In the genomic region with DNA sequence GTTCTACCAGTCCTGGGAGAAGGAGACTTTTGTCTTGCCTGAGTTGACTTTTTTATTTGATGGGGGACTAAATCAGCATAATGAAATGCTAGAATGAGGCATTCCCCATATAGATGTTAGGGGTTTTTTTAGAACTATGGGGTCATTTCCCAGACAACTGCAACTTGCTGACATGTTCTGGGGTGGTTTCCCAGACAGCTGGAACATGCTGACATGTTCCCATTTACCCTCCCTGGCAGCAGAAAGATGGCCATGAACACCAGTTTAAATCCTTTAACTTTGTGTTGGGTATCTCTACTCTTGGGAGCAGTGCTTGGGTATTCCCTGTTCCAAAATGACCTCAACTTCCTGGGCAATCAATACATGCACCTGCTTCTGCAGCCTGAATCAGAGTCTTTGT, we compare ENCODE assay signal across 33 cellular contexts.
"Had no signal": no experiment of that assay in that cellular context is flagged by ENCODE, and none has a peak within 500 bp of the region (broad histone marks: within the 10 kb centered on the region; RNA-seq: fewer than 3 reads in every experiment).

No MANE protein-coding gene starts in this region.

- H3K9me3 Mint-ChIP-seq: activated CD8-positive, alpha-beta T cell treated with anti-CD3 and anti-CD28 coated beads for 36 hours; activated T-cell treated with anti-CD3 and anti-CD28 coated beads, Interleukin-2, amount 50 U/mL, for 4 hours; activated T-helper 17 cell treated with anti-CD3 and anti-CD28 coated beads, Interleukin-2, amount 50 U/mL, for 72 hours; effector memory CD8-positive, alpha-beta T cell; T-helper 2 cell treated with Interferon-gamma antibody and Interleukin-4, amounts not matched to agents 5 μg/mL and 100 μg/mL, for 36 hours had no signal

- FAIRE-seq: astrocyte, colon had no signal

- DNase-seq: activated CD4-positive, alpha-beta T cell treated with anti-CD3 and anti-CD28 coated beads for 48 hours; activated CD4-positive, alpha-beta T cell treated with anti-CD3 and anti-CD28 coated beads, Interleukin-2, amount 50 U/mL, for 1 hour; activated CD4-positive, alpha-beta T cell treated with anti-CD3 and anti-CD28 coated beads, Interleukin-2, amount 50 U/mL, for 48 hours; activated CD8-positive, alpha-beta memory T cell treated with anti-CD3 and anti-CD28 coated beads for 24 hours; activated CD8-positive, alpha-beta T cell treated with anti-CD3 and anti-CD28 coated beads for 36 hours; activated effector memory CD4-positive, alpha-beta T cell treated with Interleukin-2 at 50 U/mL for 16 hours; activated gamma-delta T cell treated with Interleukin-2 at 50 U/mL for 16 hours; activated naive CD4-positive, alpha-beta T cell treated with anti-CD3 and anti-CD28 coated beads, Interleukin-2, amount 50 U/mL, for 16 hours; activated naive CD4-positive, alpha-beta T cell treated with Interleukin-2 at 50 U/mL for 16 hours; activated T-cell treated with anti-CD3 and anti-CD28 coated beads, Interleukin-2, amount 50 U/mL, for 4 hours; amniotic stem cell; anterior cingulate cortex; brain microvascular endothelial cell; caudate nucleus; cortex of kidney; dermis blood vessel endothelial cell; effector CD4-positive, alpha-beta T cell; effector memory CD8-positive, alpha-beta T cell; erythroblast; foreskin keratinocyte; gastrocnemius medialis; glutamatergic neuron; T-helper 1 cell; T-helper 17 cell; T1000 had no signal

- H3K4me1 ChIP-seq: foreskin keratinocyte, gastrocnemius medialis had no signal

- H3K27ac Mint-ChIP-seq: activated CD8-positive, alpha-beta T cell treated with anti-CD3 and anti-CD28 coated beads for 36 hours; activated naive CD8-positive, alpha-beta T cell; activated T-helper 17 cell treated with anti-CD3 and anti-CD28 coated beads, Interleukin-2, amount 50 U/mL, for 72 hours; effector memory CD8-positive, alpha-beta T cell; T-helper 17 cell; T-helper 2 cell treated with Interferon-gamma antibody and Interleukin-4, amounts not matched to agents 5 μg/mL and 100 μg/mL, for 36 hours; WTC11 had no signal

- ATAC-seq: activated CD8-positive, alpha-beta T cell treated with anti-CD3 and anti-CD28 coated beads for 36 hours; activated T-cell treated with anti-CD3 and anti-CD28 coated beads, Interleukin-2, amount 50 U/mL, for 4 hours; activated T-helper 17 cell treated with anti-CD3 and anti-CD28 coated beads, Interleukin-2, amount 50 U/mL, for 72 hours; effector memory CD8-positive, alpha-beta T cell; foreskin keratinocyte; gastrocnemius medialis; T-helper 17 cell; WTC11 had no signal

- H3K27me3 ChIP-seq: brain microvascular endothelial cell, gastrocnemius medialis had no signal

- H3K36me3 Mint-ChIP-seq: activated naive CD8-positive, alpha-beta T cell; WTC11 had no signal

- H3K36me3 ChIP-seq: brain microvascular endothelial cell, esophagus muscularis mucosa, gastrocnemius medialis had no signal

- H3K4me1 Mint-ChIP-seq: activated T-helper 17 cell treated with anti-CD3 and anti-CD28 coated beads, Interleukin-2, amount 50 U/mL, for 72 hours; T-helper 17 cell; WTC11 had no signal

- H3K9me3 ChIP-seq: gastrocnemius medialis had no signal

- H3K4me3 ChIP-seq: esophagus muscularis mucosa, gastrocnemius medialis had no signal

- H3K4me3 Mint-ChIP-seq: activated CD8-positive, alpha-beta T cell treated with anti-CD3 and anti-CD28 coated beads for 36 hours; activated naive CD8-positive, alpha-beta T cell; activated T-cell treated with anti-CD3 and anti-CD28 coated beads, Interleukin-2, amount 50 U/mL, for 4 hours; activated T-helper 17 cell treated with anti-CD3 and anti-CD28 coated beads, Interleukin-2, amount 50 U/mL, for 72 hours; effector memory CD8-positive, alpha-beta T cell; T-helper 17 cell; T-helper 2 cell treated with Interferon-gamma antibody and Interleukin-4, amounts not matched to agents 5 μg/mL and 100 μg/mL, for 36 hours; WTC11 had no signal

- H3K27ac ChIP-seq: brain microvascular endothelial cell, esophagus muscularis mucosa, foreskin keratinocyte, gastrocnemius medialis, VCaP had no signal
